9 cellular contexts compared by ENCODE assay signal in the genomic region with DNA sequence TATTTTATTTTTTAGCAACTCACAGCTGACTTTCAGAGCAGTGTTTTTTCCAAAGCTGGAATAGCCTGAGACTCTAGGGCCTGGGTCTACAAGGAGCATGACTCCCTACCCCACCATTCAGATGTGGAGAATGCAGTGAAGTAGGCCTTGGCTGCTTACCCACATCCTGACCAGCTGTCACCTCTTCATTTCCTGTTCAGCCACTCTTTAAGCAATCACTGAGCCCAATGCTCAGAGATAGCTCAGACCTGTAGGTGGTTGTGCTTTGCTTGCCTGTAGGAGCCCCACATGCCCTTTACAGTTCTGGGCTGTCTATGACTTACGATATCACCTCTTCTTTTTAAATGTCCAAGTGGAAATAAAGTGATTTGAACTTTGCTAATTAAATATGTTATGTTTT.
DNase-seq lines count a peak whose midpoint lies in the region; ATAC-seq and TF ChIP-seq lines count a peak whose summit lies in the region.
"Had no signal": no experiment of that assay in that cellular context is flagged by ENCODE, and none has a peak within 500 bp of the region (broad histone marks: within the 10 kb centered on the region; RNA-seq: fewer than 3 reads in every experiment).

No MANE protein-coding gene starts in this region.

- no peaks in the 10 kb centered on the region for H3K36me3 Mint-ChIP-seq in natural killer cell treated with Interleukin-12 subunit alpha and Interleukin-12 subunit beta and Interleukin-15 and Interleukin-18, amount 100 ng/mL, for 72 hours

- peak overlapping the region; percentile 40 for H3K27ac ChIP-seq in SJCRH30
- no peak overlapping the region for H3K27ac ChIP-seq in ovary

- H3K27me3 ChIP-seq in SJCRH30 (no peaks in the 10 kb centered on the region; the same call in 1 of the 2 replicates), ovary (no peaks in the 10 kb centered on the region)

- TF ChIP-seq POLR2A in ovary (IDR thresholded peaks at IDR 0.05) = no peak

- no peaks in the 10 kb centered on the region for H3K27me3 Mint-ChIP-seq in natural killer cell treated with Interleukin-12 subunit alpha and Interleukin-12 subunit beta and Interleukin-15 and Interleukin-18, amount 100 ng/mL, for 72 hours
- H3K27me3 Mint-ChIP-seq: activated B cell treated with CpG ODN at 0.5 μM for 24 hours had no signal

- peak overlapping the region; percentile 29 to 81 for H3K27ac Mint-ChIP-seq in natural killer cell treated with Interleukin-12 subunit alpha and Interleukin-12 subunit beta and Interleukin-15 and Interleukin-18, amount 100 ng/mL, for 72 hours
- H3K27ac Mint-ChIP-seq: activated B cell treated with CpG ODN at 0.5 μM for 24 hours had no signal

- peak; percentile 99 for ATAC-seq in HG02852 (IDR thresholded peaks at IDR 0.05; ENCODE audit: unreplicated experiment)
- peak; percentile 96 to 99 for ATAC-seq in natural killer cell treated with Interleukin-12 subunit alpha and Interleukin-12 subunit beta and Interleukin-15 and Interleukin-18, amount 100 ng/mL, for 72 hours

- peaks cover 4% of the 10 kb centered on the region for H3K9me3 Mint-ChIP-seq in natural killer cell treated with Interleukin-12 subunit alpha and Interleukin-12 subunit beta and Interleukin-15 and Interleukin-18, amount 100 ng/mL, for 72 hours
- H3K9me3 Mint-ChIP-seq: activated B cell treated with CpG ODN at 0.5 μM for 24 hours had no signal

- H3K9me3 ChIP-seq in SJCRH30 (replicated peaks) (no peaks in the 10 kb centered on the region), ovary (no peaks in the 10 kb centered on the region)

- peak; percentile 1 for DNase-seq in activated T-cell treated with anti-CD3 and anti-CD28 coated beads for 1 hour (ENCODE audit: low read depth)
- no peak for DNase-seq in activated T-cell treated with anti-CD3 and anti-CD28 coated beads for 4 hours
- DNase-seq in SJCRH30 = peak; percentile 60 to 73
- DNase-seq in natural killer cell treated with Interleukin-12 subunit alpha and Interleukin-12 subunit beta and Interleukin-15 and Interleukin-18, amount 100 ng/mL, for 72 hours (ENCODE audit: low spot score) = peak; percentile 67
- no peak for DNase-seq in NCI-H2107 (lab: John Stamatoyannopoulos, UW)
- no peak for DNase-seq in ovary
- DNase-seq in ecto neural progenitor cell (ENCODE audit: low spot score) = no peak
- DNase-seq: activated B cell treated with CpG ODN at 0.5 μM for 24 hours had no signal

- intact Hi-C loops in ovary (cut with DNase I) = no loop called here

- peak overlapping the region; percentile 48 for H3K4me3 Mint-ChIP-seq in natural killer cell treated with Interleukin-12 subunit alpha and Interleukin-12 subunit beta and Interleukin-15 and Interleukin-18, amount 100 ng/mL, for 72 hours
- H3K4me3 Mint-ChIP-seq: activated B cell treated with CpG ODN at 0.5 μM for 24 hours had no signal

- no peak for TF ChIP-seq EP300 in ovary (IDR thresholded peaks at IDR 0.05)

- H3K4me3 ChIP-seq in SJCRH30 (no peak overlapping the region), ovary (no peak overlapping the region)

- TF ChIP-seq CTCF in ovary (IDR thresholded peaks at IDR 0.05) = no peak

- H3K4me1 Mint-ChIP-seq in natural killer cell treated with Interleukin-12 subunit alpha and Interleukin-12 subunit beta and Interleukin-15 and Interleukin-18, amount 100 ng/mL, for 72 hours (ENCODE audit: low read depth in 2 of 2) = peaks cover 15 to 21% of the 10 kb centered on the region in 2 donors

- peaks cover 14% of the 10 kb centered on the region for H3K4me1 ChIP-seq in SJCRH30
- H3K4me1 ChIP-seq in ovary (ENCODE audit: insufficient read depth) = no peaks in the 10 kb centered on the region

- 48 to 97% (median 97%) methylated on average over 1 of the region's 1 CpG for WGBS in ovary, 3 donors

- H3K36me3 ChIP-seq in SJCRH30 (no peaks in the 10 kb centered on the region), ovary (no peaks in the 10 kb centered on the region)

Comparison
In these comparisons a context has a peak if more than half of its experiments do, and no peak if none do; other contexts are left out.
1. DNase-seq: peak in activated T-cell treated with anti-CD3 and anti-CD28 coated beads for 1 hour (single experiment), SJCRH30 (2 of 2) and natural killer cell treated with Interleukin-12 subunit alpha and Interleukin-12 subunit beta and Interleukin-15 and Interleukin-18, amount 100 ng/mL, for 72 hours (single experiment); none in activated T-cell treated with anti-CD3 and anti-CD28 coated beads for 4 hours (single experiment), NCI-H2107 (single experiment), ovary (0 of 5) and ecto neural progenitor cell (single experiment).